Comparison of ENCODE assay signal across 17 cellular contexts in the genomic region with DNA sequence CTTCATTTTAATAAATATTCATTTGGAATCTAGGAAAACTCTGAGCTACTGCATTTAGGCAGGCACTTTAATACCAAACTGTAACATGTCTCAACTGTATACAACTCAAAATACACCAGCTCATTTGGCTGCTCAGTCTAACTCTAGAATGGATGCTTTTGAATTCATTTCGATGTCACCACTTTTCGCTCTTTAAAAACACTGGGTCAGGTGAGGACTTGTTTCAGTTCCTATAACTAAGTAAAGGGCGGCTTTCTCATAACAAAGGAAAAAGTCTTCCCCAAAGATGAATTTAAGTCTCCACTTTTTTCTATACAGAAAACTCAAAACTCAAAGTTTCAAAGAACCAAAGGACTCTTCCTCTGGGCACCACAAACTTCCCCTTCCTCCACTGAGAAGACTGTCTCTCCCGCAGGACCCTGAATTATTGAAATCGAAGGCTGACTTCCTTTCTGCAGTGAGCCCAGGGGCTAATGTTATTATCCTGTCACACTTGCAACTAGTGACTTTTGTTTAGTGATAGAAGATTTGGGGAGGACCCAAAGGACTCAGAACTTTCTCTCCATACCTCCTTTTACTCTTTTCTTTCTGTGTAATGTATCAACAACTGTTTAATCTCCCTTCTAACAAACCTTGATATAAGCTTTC.
A peak's percentile ranks its signal among the peaks of the same experiment; 100 is the strongest.
DNase-seq lines count a peak whose midpoint lies in the region; ATAC-seq and TF ChIP-seq lines count a peak whose summit lies in the region.
"Had no signal": no experiment of that assay in that cellular context is flagged by ENCODE, and none has a peak within 500 bp of the region (broad histone marks: within the 10 kb centered on the region; RNA-seq: fewer than 3 reads in every experiment).

No MANE protein-coding gene starts in this region.

- H3K27ac ChIP-seq in brain microvascular endothelial cell, result no peak overlapping the region
- H3K27ac ChIP-seq: breast epithelium, left ventricle myocardium inferior, uterus had no signal

- no peak for TF ChIP-seq CTCF in GM12865 (IDR thresholded peaks at IDR 0.05; ENCODE audit: insufficient read depth, low read depth, low read length, missing control alignments)
- TF ChIP-seq CTCF in GM20000 (IDR thresholded peaks at IDR 0.05; ENCODE audit: extremely low read depth, missing control alignments), result no peak
- TF ChIP-seq CTCF in brain microvascular endothelial cell (IDR thresholded peaks at IDR 0.05; ENCODE audit: low read depth, low read length, missing control alignments), result no peak

- DNase-seq in GM12865 (ENCODE audit: low read depth) (peak; percentile 23), GM20000 (ENCODE audit: low spot score) (peak; percentile 39), SKM-1 treated with dmso at 0.1 percent for 144 hours (lab: John Stamatoyannopoulos, UW; ENCODE audit: unreplicated experiment) (peak; percentile 45), brain microvascular endothelial cell (no peak), HuH-7.5 (ENCODE audit: low spot score) (no peak), GOT3 (lab: John Stamatoyannopoulos, UW) (no peak), NCI-H2227 treated with DMSO at 0.1 percent for 48 hours (lab: John Stamatoyannopoulos, UW) (no peak)
- DNase-seq: activated naive CD4-positive, alpha-beta T cell; head of caudate nucleus; left ventricle myocardium inferior; NCI-H1417 treated with DMSO at 0.1 percent for 48 hours; NCI-H774; stimulated activated CD8-positive, alpha-beta memory T cell treated with anti-CD3 and anti-CD28 coated beads, Interleukin-4, amount 100 ng/mL, for 48 hours; uterus had no signal

- in situ Hi-C loops in brain microvascular endothelial cell (cut with HindIII; ENCODE audit: low pct_ligation_motif_present, low sequenced_read_pairs), result no loop called here

- no peaks in the 10 kb centered on the region for H3K36me3 ChIP-seq in brain microvascular endothelial cell (replicated peaks)
- H3K36me3 ChIP-seq: breast epithelium, left ventricle myocardium inferior, uterus had no signal

- no peaks in the 10 kb centered on the region for H3K27me3 ChIP-seq in brain microvascular endothelial cell (replicated peaks)
- H3K27me3 ChIP-seq: breast epithelium, uterus had no signal

- H3K4me3 ChIP-seq in GM12865 (ENCODE audit: low read depth, low read length) (no peak overlapping the region), brain microvascular endothelial cell (ENCODE audit: low read depth, low read length) (no peak overlapping the region)
- H3K4me3 ChIP-seq: breast epithelium, left ventricle myocardium inferior, uterus had no signal

- peak; percentile 72 for ATAC-seq in HG03135 (IDR thresholded peaks at IDR 0.05; ENCODE audit: unreplicated experiment)
- ATAC-seq: HCT116 had no signal

Comparison
In these comparisons a context has a peak if more than half of its experiments do, and no peak if none do; other contexts are left out.
1. DNase-seq: peak in GM12865 (single experiment), GM20000 (single experiment) and SKM-1 treated with dmso at 0.1 percent for 144 hours (single experiment); none in brain microvascular endothelial cell (single experiment), HuH-7.5 (single experiment), GOT3 (single experiment) and NCI-H2227 treated with DMSO at 0.1 percent for 48 hours (single experiment).